In the genomic region with DNA sequence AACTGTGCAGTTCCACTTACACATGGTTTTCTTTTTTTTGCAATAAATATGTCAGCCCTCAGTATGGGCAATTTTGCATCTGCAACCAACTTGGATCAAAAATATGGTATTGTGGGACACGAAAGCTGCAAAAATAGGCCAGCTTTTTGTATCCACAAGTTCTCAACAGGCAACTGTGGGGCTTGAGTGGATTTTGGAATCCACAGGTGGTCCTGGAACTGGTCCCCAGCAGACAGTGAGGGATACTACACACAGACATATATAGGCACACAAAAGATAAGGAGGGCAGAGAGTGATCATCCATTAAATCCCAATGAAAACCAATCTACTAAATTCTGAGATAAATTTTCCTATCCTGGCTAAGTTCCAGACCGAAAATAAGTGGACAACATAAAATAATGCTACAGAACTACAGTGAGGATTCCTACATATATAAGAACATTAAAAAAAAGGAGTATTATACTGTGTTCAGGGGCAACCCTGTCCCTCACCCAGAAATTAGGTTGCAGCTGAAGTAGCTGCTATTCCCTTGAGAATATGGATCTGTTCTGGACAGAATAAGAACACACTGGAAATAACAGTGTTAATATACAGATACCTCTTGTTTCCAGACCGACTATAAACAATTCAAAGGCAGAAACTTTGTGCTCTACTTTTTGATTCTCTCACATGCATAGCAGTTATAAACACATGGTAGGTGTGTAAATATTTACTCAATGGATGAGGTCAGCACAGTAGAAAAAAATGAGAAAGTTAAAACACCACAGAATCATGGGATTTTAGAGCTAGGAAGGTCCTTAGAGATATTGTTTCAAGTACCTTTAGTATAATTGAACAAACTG, we compare ENCODE assay signal across 18 cellular contexts. TPM values are rescaled to one million over a fixed set of nuclear protein-coding genes. Genes with fewer than 3 reads are reported as not detected.
DNase-seq lines count a peak whose midpoint lies in the region; ATAC-seq, FAIRE-seq and TF ChIP-seq lines count a peak whose summit lies in the region.
"Had no signal": no experiment of that assay in that cellular context is flagged by ENCODE, and none has a peak within 500 bp of the region (broad histone marks: within the 10 kb centered on the region; RNA-seq: fewer than 3 reads in every experiment).

No MANE protein-coding gene starts in this region.

- H3K9me3 Mint-ChIP-seq in nephron progenitor cell: no peaks in the 10 kb centered on the region
- H3K9me3 Mint-ChIP-seq: activated naive CD4-positive, alpha-beta T cell treated with anti-CD3 and anti-CD28 coated beads, Interleukin-2, amount 50 U/mL, for 72 hours; CD14-positive monocyte; central memory CD8-positive, alpha-beta T cell had no signal

- peak overlapping the region; percentile 69 for H3K27ac Mint-ChIP-seq in nephron progenitor cell
- H3K27ac Mint-ChIP-seq: activated naive CD4-positive, alpha-beta T cell treated with anti-CD3 and anti-CD28 coated beads, Interleukin-2, amount 50 U/mL, for 72 hours had no signal

- no peak overlapping the region for H3K4me3 ChIP-seq in epithelial cell of esophagus (ENCODE audit: low read length)
- H3K4me3 ChIP-seq: SK-N-MC had no signal

- peak; percentile 8 for FAIRE-seq in GM19239 (lab: Jason Lieb, UNC)
- FAIRE-seq: GM18507 had no signal

- DNase-seq in GM19239 (ENCODE audit: insufficient read length, low spot score) (no peak), NCI-H2171 (lab: John Stamatoyannopoulos, UW) (peak; percentile 47), epithelial cell of esophagus (ENCODE audit: low read depth) (peak; percentile 10), nephron progenitor cell (no peak), GM13976 (ENCODE audit: low spot score) (no peak), omental fat pad (ENCODE audit: low spot score) (no peak)
- DNase-seq: GF-D8; GOT3; left ventricle myocardium superior; NCI-H1694; stimulated activated naive CD4-positive, alpha-beta T cell treated with Interleukin-2 at 50 U/mL for 16 hours had no signal

- no peak for TF ChIP-seq CTCF in epithelial cell of esophagus (IDR thresholded peaks at IDR 0.05; ENCODE audit: insufficient read depth, low read depth, low read length, missing control alignments)
- no peak for TF ChIP-seq CTCF in nephron progenitor cell (IDR thresholded peaks at IDR 0.05)
- no peak for TF ChIP-seq CTCF in GM13976 (IDR thresholded peaks at IDR 0.05; ENCODE audit: borderline replicate concordance, control extremely low read depth, extremely low read depth, insufficient read depth, missing control alignments)
- no peak for TF ChIP-seq CTCF in omental fat pad (IDR thresholded peaks at IDR 0.05)

- no peaks in the 10 kb centered on the region for H3K27me3 Mint-ChIP-seq in nephron progenitor cell (ENCODE audit: low read depth, poor library complexity)
- H3K27me3 Mint-ChIP-seq: central memory CD8-positive, alpha-beta T cell had no signal

- no peaks in the 10 kb centered on the region for H3K36me3 Mint-ChIP-seq in nephron progenitor cell (ENCODE audit: low read depth)

- H3K4me1 Mint-ChIP-seq in nephron progenitor cell: no peaks in the 10 kb centered on the region

- H3K4me3 Mint-ChIP-seq in nephron progenitor cell: no peak overlapping the region
- H3K4me3 Mint-ChIP-seq: CD14-positive monocyte; central memory CD8-positive, alpha-beta T cell had no signal

- in situ Hi-C loops in GM13976 (cut with MboI; ENCODE audit: low sequenced_read_pairs, unreplicated experiment): no loop called here

- ATAC-seq in HG02763 (IDR thresholded peaks at IDR 0.05; ENCODE audit: unreplicated experiment) (no peak), GM21381 (IDR thresholded peaks at IDR 0.05; ENCODE audit: unreplicated experiment) (no peak), omental fat pad (ENCODE audit: low FRiP score) (no peak)
- ATAC-seq: activated naive CD4-positive, alpha-beta T cell treated with anti-CD3 and anti-CD28 coated beads, Interleukin-2, amount 50 U/mL, for 72 hours had no signal

RNA-seq across cellular contexts. Expression of a gene that starts 25.4 kb away (rescaled TPM):
- total RNA-seq in omental fat pad: 10 to 100 TPM; 38.8 to 64.8 (median 52.3) TPM

Comparison
In these comparisons a context has a peak if more than half of its experiments do, and no peak if none do; other contexts are left out.
1. DNase-seq: peak in NCI-H2171 (single experiment) and epithelial cell of esophagus (single experiment); none in GM19239 (single experiment), nephron progenitor cell (single experiment), GM13976 (single experiment) and omental fat pad (single experiment).